Comparison of ENCODE assay signal across 1 cellular context in the genomic region with DNA sequence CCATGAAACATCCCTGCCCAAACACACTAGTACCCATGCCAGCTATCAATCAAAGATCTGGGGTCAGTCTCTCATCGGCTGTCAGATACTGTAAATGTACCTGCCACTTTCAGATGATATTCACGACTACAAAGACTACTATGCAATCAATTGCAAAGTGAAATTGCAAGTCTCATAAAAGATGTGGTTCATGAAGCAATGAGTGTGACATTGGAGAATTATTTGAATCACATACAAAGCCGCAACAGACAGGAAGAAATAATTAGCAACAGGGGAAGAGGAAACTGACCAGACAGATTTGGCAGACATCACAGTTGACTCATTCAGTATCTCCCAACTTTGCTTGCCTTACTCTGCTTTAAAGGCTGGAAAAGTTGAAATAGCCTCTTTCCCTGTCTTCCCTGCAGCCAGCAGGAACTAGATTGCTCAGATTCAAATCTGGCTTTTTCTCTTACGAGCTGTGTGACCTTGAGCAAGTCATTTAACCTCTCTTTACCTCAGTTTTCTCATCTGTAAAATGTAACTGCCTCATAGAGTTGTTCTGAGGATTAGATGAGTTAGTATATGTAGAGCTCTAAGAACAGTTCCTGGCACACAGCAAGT.
TF ChIP-seq lines count a peak whose summit lies in the region.

No MANE protein-coding gene starts in this region.

TF ChIP-seq in IMR-90, 13 proteins besides CTCF, POLR2A, EP300 and RAD21 (continued from another document):
- TF ChIP-seq, protein P1, sequence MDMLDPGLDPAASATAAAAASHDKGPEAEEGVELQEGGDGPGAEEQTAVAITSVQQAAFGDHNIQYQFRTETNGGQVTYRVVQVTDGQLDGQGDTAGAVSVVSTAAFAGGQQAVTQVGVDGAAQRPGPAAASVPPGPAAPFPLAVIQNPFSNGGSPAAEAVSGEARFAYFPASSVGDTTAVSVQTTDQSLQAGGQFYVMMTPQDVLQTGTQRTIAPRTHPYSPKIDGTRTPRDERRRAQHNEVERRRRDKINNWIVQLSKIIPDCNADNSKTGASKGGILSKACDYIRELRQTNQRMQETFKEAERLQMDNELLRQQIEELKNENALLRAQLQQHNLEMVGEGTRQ (IDR thresholded peaks at IDR 0.05; ENCODE audit: low read depth, low read length), result no peak
- TF ChIP-seq NFE2L2 (IDR thresholded peaks at IDR 0.05; ENCODE audit: low read depth, low read length), result peak; percentile 22; the same call in 1 of the 2 replicates
- TF ChIP-seq MAFK (IDR thresholded peaks at IDR 0.05; ENCODE audit: low read depth, low read length), result peak; percentile 40; the same call in 1 of the 2 replicates
- TF ChIP-seq RCOR1 (IDR thresholded peaks at IDR 0.05; ENCODE audit: insufficient replicate concordance, low read length), result peak; percentile 99
- TF ChIP-seq MXI1 (IDR thresholded peaks at IDR 0.05; ENCODE audit: borderline replicate concordance, low read depth, low read length), result no peak
- no peak for TF ChIP-seq CHD1 (IDR thresholded peaks at IDR 0.05; ENCODE audit: low read depth, low read length)
